Comparison of ENCODE assay signal across 27 cellular contexts in the genomic region with DNA sequence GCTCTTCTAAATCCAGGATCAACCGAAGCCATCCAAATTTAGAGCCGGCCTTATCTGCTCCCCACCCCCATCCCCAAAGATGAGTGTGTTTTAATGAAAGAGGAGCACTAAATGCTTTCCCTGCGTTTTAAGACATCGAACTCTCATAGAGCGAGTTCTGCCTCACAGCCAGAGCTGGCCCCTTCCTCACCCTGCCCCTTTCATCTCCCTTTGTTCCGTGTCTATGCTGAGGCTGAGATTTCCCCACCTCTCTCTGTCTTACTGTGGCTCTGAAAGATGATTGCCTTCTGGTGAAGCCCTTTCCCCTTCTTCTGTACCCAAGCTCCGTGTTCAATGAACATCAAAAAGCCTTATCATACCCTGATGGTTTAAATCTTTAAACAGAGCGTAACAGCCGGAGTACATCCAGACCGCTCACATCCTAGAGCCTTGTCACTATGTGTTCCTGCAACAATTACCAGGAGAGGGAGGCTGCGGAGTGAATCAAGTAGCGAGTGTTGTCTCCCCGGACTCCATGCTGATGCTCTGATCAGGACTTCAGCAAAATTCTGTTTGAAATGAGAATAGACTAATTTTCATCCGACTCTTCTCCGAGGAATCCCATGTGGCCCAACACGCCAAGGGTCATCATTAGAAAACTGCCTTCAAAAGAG.
"Had no signal": no experiment of that assay in that cellular context is flagged by ENCODE, and none has a peak within 500 bp of the region (broad histone marks: within the 10 kb centered on the region; RNA-seq: fewer than 3 reads in every experiment).

No MANE protein-coding gene starts in this region.

- FAIRE-seq: kidney had no signal

- H3K9ac ChIP-seq: parathyroid adenoma had no signal

- H3K79me2 ChIP-seq: parathyroid adenoma had no signal

- H3K9me3 Mint-ChIP-seq: naive B cell; nephron; stimulated activated naive B cell treated with anti-CD40 and anti-IgM and Interleukin-4, amounts not matched to agents 10 μg/mL and 1 μg/mL and 100 μg/mL, for 72 hours had no signal

- H3K4me1 ChIP-seq: colonic mucosa, esophagus muscularis mucosa, gastrocnemius medialis, parathyroid adenoma, psoas muscle, spleen, stomach, transverse colon had no signal

- H3K4me1 Mint-ChIP-seq: naive B cell; stimulated activated naive B cell treated with anti-CD40 and anti-IgM and Interleukin-4, amounts not matched to agents 10 μg/mL and 1 μg/mL and 100 μg/mL, for 72 hours had no signal

- H3K9me3 ChIP-seq: colonic mucosa, esophagus muscularis mucosa, gastrocnemius medialis, psoas muscle, spleen, stomach, thoracic aorta, transverse colon had no signal

- H3K27ac ChIP-seq: colonic mucosa, epithelial cell of prostate, esophagus muscularis mucosa, gastrocnemius medialis, parathyroid adenoma, psoas muscle, spleen, stomach, thoracic aorta, transverse colon had no signal

- DNase-seq: cerebellar nuclear complex; colonic mucosa; dermis blood vessel endothelial cell; effector memory CD4-positive, alpha-beta T cell; gastrocnemius medialis; kidney; left cardiac atrium; left ventricle myocardium superior; mesenchymal stem cell; naive B cell; nucleus accumbens; psoas muscle; spleen; stimulated activated CD4-positive, alpha-beta T cell treated with anti-CD3 and anti-CD28 coated beads, Interleukin-15, amount 100 ng/mL, for 24 hours; stimulated activated CD4-positive, alpha-beta T cell treated with anti-CD3 and anti-CD28 coated beads, Interleukin-1b, Interleukin-23, amount 100 ng/mL, for 48 hours; stimulated activated CD4-positive, alpha-beta T cell treated with anti-CD3 and anti-CD28 coated beads, Interleukin-4, amount 100 ng/mL, for 24 hours; stimulated activated naive B cell treated with anti-CD40 and anti-IgM and Interleukin-4, amounts not matched to agents 10 μg/mL and 1 μg/mL and 100 μg/mL, for 72 hours; stomach; substantia nigra; transverse colon had no signal

- H3K27ac Mint-ChIP-seq: naive B cell; stimulated activated naive B cell treated with anti-CD40 and anti-IgM and Interleukin-4, amounts not matched to agents 10 μg/mL and 1 μg/mL and 100 μg/mL, for 72 hours had no signal

- H3K4me3 ChIP-seq: colonic mucosa, esophagus muscularis mucosa, gastrocnemius medialis, lung, psoas muscle, spleen, stomach, thoracic aorta, transverse colon had no signal

- H2AFZ ChIP-seq: parathyroid adenoma had no signal

- H3K36me3 Mint-ChIP-seq: naive B cell; stimulated activated naive B cell treated with anti-CD40 and anti-IgM and Interleukin-4, amounts not matched to agents 10 μg/mL and 1 μg/mL and 100 μg/mL, for 72 hours had no signal

- H3K36me3 ChIP-seq: colonic mucosa, esophagus muscularis mucosa, gastrocnemius medialis, spleen, stomach, thoracic aorta, transverse colon had no signal

- H3K4me3 Mint-ChIP-seq: naive B cell; stimulated activated naive B cell treated with anti-CD40 and anti-IgM and Interleukin-4, amounts not matched to agents 10 μg/mL and 1 μg/mL and 100 μg/mL, for 72 hours had no signal

- H3K27me3 ChIP-seq: colonic mucosa had no signal

- ATAC-seq: gastrocnemius medialis; left cardiac atrium; left ventricle myocardium superior; psoas muscle; sciatic nerve; stimulated activated naive B cell treated with anti-CD40 and anti-IgM and Interleukin-4, amounts not matched to agents 10 μg/mL and 1 μg/mL and 100 μg/mL, for 72 hours had no signal
